Comparison of ENCODE assay signal across 8 cellular contexts in the genomic region with DNA sequence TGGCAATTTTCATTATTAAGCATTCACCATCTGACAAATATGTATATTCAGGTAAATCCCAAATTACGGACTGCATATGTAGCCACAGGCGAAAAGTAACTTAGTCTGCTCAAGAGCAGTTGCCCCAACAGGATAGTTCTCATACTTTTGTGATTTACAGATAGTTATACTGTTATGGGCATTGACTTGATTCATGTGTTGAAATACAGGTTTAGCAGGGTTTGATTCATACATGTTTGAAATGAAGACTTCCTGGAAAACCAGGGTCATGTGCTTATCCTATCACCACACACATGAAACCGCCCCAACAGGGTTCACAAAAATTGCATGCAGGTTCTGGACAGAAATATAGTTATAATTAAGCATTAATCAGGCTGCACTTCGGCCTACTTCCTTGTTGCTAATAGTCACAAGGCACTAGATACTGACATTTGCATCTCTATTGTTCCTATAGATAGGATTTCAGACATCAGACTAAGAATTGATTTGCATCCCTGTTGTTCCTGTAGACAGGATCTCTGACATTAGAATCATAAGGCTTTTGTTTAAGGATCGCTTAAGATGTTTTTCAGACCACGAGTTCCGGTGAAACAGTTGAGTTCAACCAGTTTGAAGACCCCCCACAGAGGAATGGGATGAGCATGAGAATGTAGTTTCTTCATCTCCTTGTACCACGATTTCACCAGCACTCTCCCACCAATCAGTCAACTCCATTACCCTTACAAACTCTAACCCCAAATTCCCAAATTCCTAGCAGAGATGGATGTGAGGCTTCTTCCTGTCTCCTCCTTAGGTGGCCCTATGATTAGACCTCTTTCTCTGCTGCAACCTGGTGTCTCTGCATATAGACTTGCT. TPM values are rescaled to one million over a fixed set of nuclear protein-coding genes. Genes with fewer than 3 reads are reported as not detected.
DNase-seq lines count a peak whose midpoint lies in the region; ATAC-seq and TF ChIP-seq lines count a peak whose summit lies in the region.

No MANE protein-coding gene starts in this region.

- H3K27ac Mint-ChIP-seq in activated naive CD4-positive, alpha-beta T cell treated with anti-CD3 and anti-CD28 coated beads for 36 hours: peak overlapping the region; percentile 15

- peaks cover 28% of the 10 kb centered on the region for H3K4me1 Mint-ChIP-seq in activated naive CD4-positive, alpha-beta T cell treated with anti-CD3 and anti-CD28 coated beads for 36 hours (ENCODE audit: low read depth)

- no peaks in the 10 kb centered on the region for H3K9me3 Mint-ChIP-seq in activated naive CD4-positive, alpha-beta T cell treated with anti-CD3 and anti-CD28 coated beads for 36 hours

- ATAC-seq in GM19467 (IDR thresholded peaks at IDR 0.05; ENCODE audit: unreplicated experiment): no peak

- no peaks in the 10 kb centered on the region for H3K9me3 ChIP-seq in vagina

- H3K27me3 Mint-ChIP-seq in activated naive CD4-positive, alpha-beta T cell treated with anti-CD3 and anti-CD28 coated beads for 36 hours (ENCODE audit: low read depth): no peaks in the 10 kb centered on the region

- peaks cover 29% of the 10 kb centered on the region for H3K4me1 ChIP-seq in vagina

- H3K4me3 ChIP-seq in vagina: no peak overlapping the region

- H3K4me3 Mint-ChIP-seq in activated naive CD4-positive, alpha-beta T cell treated with anti-CD3 and anti-CD28 coated beads for 36 hours: peak overlapping the region; percentile 87

- no peaks in the 10 kb centered on the region for H3K36me3 Mint-ChIP-seq in activated naive CD4-positive, alpha-beta T cell treated with anti-CD3 and anti-CD28 coated beads for 36 hours (ENCODE audit: low read depth)

- H3K36me3 ChIP-seq in vagina: no peaks in the 10 kb centered on the region

- peak overlapping the region; percentile 48 for H3K27ac ChIP-seq in vagina

- DNase-seq in activated naive CD4-positive, alpha-beta T cell treated with anti-CD3 and anti-CD28 coated beads for 36 hours: no peak
- no peak for DNase-seq in activated naive CD4-positive, alpha-beta T cell treated with Interleukin-2 at 50 U/mL for 16 hours
- peak; percentile 99 for DNase-seq in iPS DF 4.7 (ENCODE audit: extremely low read depth, low spot score)
- no peak for DNase-seq in vagina (ENCODE audit: extremely low spot score in 2 of 2)
- no peak for DNase-seq in DMS79 (lab: John Stamatoyannopoulos, UW)
- DNase-seq in COLO829 (ENCODE audit: low spot score): no peak

- no peak for TF ChIP-seq CTCF in vagina (IDR thresholded peaks at IDR 0.05)

- CTCF ChIA-PET in activated naive CD4-positive, alpha-beta T cell treated with anti-CD3 and anti-CD28 coated beads for 36 hours (lab: Charles Lee): interaction anchor here (1.2 kb wide), 2 partner anchors 140 to 261 kb away, joined by 3 read pairs; no protein-coding TSS in a partner anchor

- 0 out of 2 replicates have a peak, but pooled peaks have one; percentile 0 for TF ChIP-seq POLR2A in Raji (IDR thresholded peaks at IDR 0.05; ENCODE audit: insufficient read depth, low read depth, low read length)
- TF ChIP-seq POLR2A in vagina (IDR thresholded peaks at IDR 0.05): no peak

- intact Hi-C loops in activated naive CD4-positive, alpha-beta T cell treated with anti-CD3 and anti-CD28 coated beads for 36 hours (cut with micrococcal nuclease): no loop called here
- intact Hi-C loops in vagina (cut with DNase I): no loop called here

- H3K27me3 ChIP-seq in vagina: no peaks in the 10 kb centered on the region

RNA-seq across cellular contexts. Expression of a gene that starts 2.0 kb away (rescaled TPM):
- total RNA-seq in activated naive CD4-positive, alpha-beta T cell treated with anti-CD3 and anti-CD28 coated beads for 36 hours: 1 to 10 TPM; 4.3 to 5.0 TPM
- 21.4 TPM for total RNA-seq in vagina

RNA-seq across cellular contexts. Expression of a gene that starts 19.1 kb away (rescaled TPM):
- total RNA-seq in activated naive CD4-positive, alpha-beta T cell treated with anti-CD3 and anti-CD28 coated beads for 36 hours: under 1 TPM; 0.57 TPM
- total RNA-seq in vagina: 2.9 TPM

RNA-seq across cellular contexts. Expression of a gene that starts 50.1 kb away (rescaled TPM):
- total RNA-seq in activated naive CD4-positive, alpha-beta T cell treated with anti-CD3 and anti-CD28 coated beads for 36 hours: 10 to 100 TPM; 21.6 to 22.0 TPM
- total RNA-seq in vagina: 17.9 TPM

RNA-seq across cellular contexts. Expression of a gene that starts 54.7 kb away (rescaled TPM):
- 1 to 10 TPM; 2.1 to 2.2 TPM for total RNA-seq in activated naive CD4-positive, alpha-beta T cell treated with anti-CD3 and anti-CD28 coated beads for 36 hours
- total RNA-seq in vagina: 8.3 TPM
